ENCODE assay signal across 9 cellular contexts in genomic region chr20:53826597-53827291, GRCh38.
DNase-seq lines count a peak whose midpoint lies in the region; ATAC-seq and TF ChIP-seq lines count a peak whose summit lies in the region.
"Had no signal": no experiment of that assay in that cellular context is flagged by ENCODE, and none has a peak within 500 bp of the region (broad histone marks: within the 10 kb centered on the region; RNA-seq: fewer than 3 reads in every experiment).

No MANE protein-coding gene starts in this region.

- peak overlapping the region; percentile 70 for H3K27ac Mint-ChIP-seq in CD8-positive, alpha-beta T cell

- POLR2A ChIA-PET in CD8-positive, alpha-beta T cell (lab: Charles Lee) = interaction anchor here (1.2 to 1.6 kb wide), 3 partner anchors 9 to 79 kb away, joined by 3 to 4 read pairs (median 3); no protein-coding TSS in a partner anchor

- no peak overlapping the region for H3K4me3 ChIP-seq in CD8-positive, alpha-beta T cell (ENCODE audit: low read depth, low read length)
- H3K4me3 ChIP-seq in epithelial cell of proximal tubule (ENCODE audit: low read depth, low read length) = no peak overlapping the region
- H3K4me3 ChIP-seq in uterus = no peak overlapping the region
- H3K4me3 ChIP-seq: cardiac muscle cell had no signal

- TF ChIP-seq POLR2A in uterus (IDR thresholded peaks at IDR 0.05) = no peak

- DNase-seq in CD8-positive, alpha-beta T cell = no peak
- DNase-seq in epithelial cell of proximal tubule (ENCODE audit: low read depth) (peak; percentile 90), uterus (no peak), LoVo (ENCODE audit: low spot score) (no peak), NCI-H748 treated with DMSO at 0.1 percent for 48 hours (lab: John Stamatoyannopoulos, UW) (no peak), UCSD-AML1 (lab: John Stamatoyannopoulos, UW; ENCODE audit: unreplicated experiment) (no peak)

- no peaks in the 10 kb centered on the region for H3K36me3 ChIP-seq in CD8-positive, alpha-beta T cell (ENCODE audit: insufficient read depth, low read length)
- no peaks in the 10 kb centered on the region for H3K36me3 ChIP-seq in uterus
- H3K36me3 ChIP-seq: cardiac muscle cell had no signal

- intact Hi-C loops in CD8-positive, alpha-beta T cell (cut with DNase I, micrococcal nuclease) = loop anchor here (5.0 kb wide), 4 partner anchors 41 to 249 kb away; no protein-coding TSS in a partner anchor
- intact Hi-C loops in uterus (cut with DNase I; ENCODE audit: low total_unique reads) = no loop called here

- no peak for TF ChIP-seq RAD21 in Ishikawa (IDR thresholded peaks at IDR 0.05; ENCODE audit: low read depth)

- H3K36me3 Mint-ChIP-seq in CD8-positive, alpha-beta T cell = no peaks in the 10 kb centered on the region

- CTCF ChIA-PET in CD8-positive, alpha-beta T cell (lab: Charles Lee) = interaction anchor here (1.3 kb wide), 1 partner anchor 58 kb away, joined by 3 read pairs; no protein-coding TSS in a partner anchor

- no peak overlapping the region for H3K4me3 Mint-ChIP-seq in CD8-positive, alpha-beta T cell

- peaks cover 31% of the 10 kb centered on the region for H3K4me1 ChIP-seq in CD8-positive, alpha-beta T cell (ENCODE audit: insufficient read depth, low read length)
- H3K4me1 ChIP-seq in uterus = peaks cover 0 to 14% of the 10 kb centered on the region in 2 donors

- no peaks in the 10 kb centered on the region for H3K9me3 Mint-ChIP-seq in CD8-positive, alpha-beta T cell

- TF ChIP-seq EP300 in Ishikawa (IDR thresholded peaks at IDR 0.05; ENCODE audit: borderline replicate concordance) = no peak

- no peak overlapping the region for H3K27ac ChIP-seq in CD8-positive, alpha-beta T cell (ENCODE audit: low read depth, low read length)
- H3K27ac ChIP-seq in uterus = peak overlapping the region; percentile 86 to 97
- H3K27ac ChIP-seq: cardiac muscle cell had no signal

- H3K4me1 Mint-ChIP-seq in CD8-positive, alpha-beta T cell (ENCODE audit: low read depth) = peaks cover 49% of the 10 kb centered on the region

- TF ChIP-seq CTCF in CD8-positive, alpha-beta T cell (IDR thresholded peaks at IDR 0.05) = no peak
- TF ChIP-seq CTCF in epithelial cell of proximal tubule (conservative IDR thresholded peaks at IDR 0.05; ENCODE audit: low read depth, low read length) (no peak), uterus (IDR thresholded peaks at IDR 0.05) (no peak)

- no peaks in the 10 kb centered on the region for H3K27me3 Mint-ChIP-seq in CD8-positive, alpha-beta T cell (ENCODE audit: low read depth)

- ATAC-seq in CD8-positive, alpha-beta T cell = no peak
- peak; percentile 66 for ATAC-seq in GM21381 (IDR thresholded peaks at IDR 0.05; ENCODE audit: unreplicated experiment)

- H3K27me3 ChIP-seq in CD8-positive, alpha-beta T cell (ENCODE audit: insufficient read depth, low read length) = no peaks in the 10 kb centered on the region
- H3K27me3 ChIP-seq in uterus = no peaks in the 10 kb centered on the region
- H3K27me3 ChIP-seq: cardiac muscle cell had no signal

- no peaks in the 10 kb centered on the region for H3K9me3 ChIP-seq in CD8-positive, alpha-beta T cell (ENCODE audit: low read length)
- no peaks in the 10 kb centered on the region for H3K9me3 ChIP-seq in uterus

TF ChIP-seq in Ishikawa, 13 proteins besides CTCF, POLR2A, EP300 and RAD21:
- TF ChIP-seq, protein P1, sequence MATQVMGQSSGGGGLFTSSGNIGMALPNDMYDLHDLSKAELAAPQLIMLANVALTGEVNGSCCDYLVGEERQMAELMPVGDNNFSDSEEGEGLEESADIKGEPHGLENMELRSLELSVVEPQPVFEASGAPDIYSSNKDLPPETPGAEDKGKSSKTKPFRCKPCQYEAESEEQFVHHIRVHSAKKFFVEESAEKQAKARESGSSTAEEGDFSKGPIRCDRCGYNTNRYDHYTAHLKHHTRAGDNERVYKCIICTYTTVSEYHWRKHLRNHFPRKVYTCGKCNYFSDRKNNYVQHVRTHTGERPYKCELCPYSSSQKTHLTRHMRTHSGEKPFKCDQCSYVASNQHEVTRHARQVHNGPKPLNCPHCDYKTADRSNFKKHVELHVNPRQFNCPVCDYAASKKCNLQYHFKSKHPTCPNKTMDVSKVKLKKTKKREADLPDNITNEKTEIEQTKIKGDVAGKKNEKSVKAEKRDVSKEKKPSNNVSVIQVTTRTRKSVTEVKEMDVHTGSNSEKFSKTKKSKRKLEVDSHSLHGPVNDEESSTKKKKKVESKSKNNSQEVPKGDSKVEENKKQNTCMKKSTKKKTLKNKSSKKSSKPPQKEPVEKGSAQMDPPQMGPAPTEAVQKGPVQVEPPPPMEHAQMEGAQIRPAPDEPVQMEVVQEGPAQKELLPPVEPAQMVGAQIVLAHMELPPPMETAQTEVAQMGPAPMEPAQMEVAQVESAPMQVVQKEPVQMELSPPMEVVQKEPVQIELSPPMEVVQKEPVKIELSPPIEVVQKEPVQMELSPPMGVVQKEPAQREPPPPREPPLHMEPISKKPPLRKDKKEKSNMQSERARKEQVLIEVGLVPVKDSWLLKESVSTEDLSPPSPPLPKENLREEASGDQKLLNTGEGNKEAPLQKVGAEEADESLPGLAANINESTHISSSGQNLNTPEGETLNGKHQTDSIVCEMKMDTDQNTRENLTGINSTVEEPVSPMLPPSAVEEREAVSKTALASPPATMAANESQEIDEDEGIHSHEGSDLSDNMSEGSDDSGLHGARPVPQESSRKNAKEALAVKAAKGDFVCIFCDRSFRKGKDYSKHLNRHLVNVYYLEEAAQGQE (IDR thresholded peaks at IDR 0.05; ENCODE audit: low read depth) = no peak
- TF ChIP-seq, protein P2, sequence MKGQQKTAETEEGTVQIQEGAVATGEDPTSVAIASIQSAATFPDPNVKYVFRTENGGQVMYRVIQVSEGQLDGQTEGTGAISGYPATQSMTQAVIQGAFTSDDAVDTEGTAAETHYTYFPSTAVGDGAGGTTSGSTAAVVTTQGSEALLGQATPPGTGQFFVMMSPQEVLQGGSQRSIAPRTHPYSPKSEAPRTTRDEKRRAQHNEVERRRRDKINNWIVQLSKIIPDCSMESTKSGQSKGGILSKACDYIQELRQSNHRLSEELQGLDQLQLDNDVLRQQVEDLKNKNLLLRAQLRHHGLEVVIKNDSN (IDR thresholded peaks at IDR 0.05) = peak; percentile 33; the same call in 1 of the 2 replicates
